9 cellular contexts compared by ENCODE assay signal in genomic region chr16:85029413-85029794, GRCh38. TPM values are rescaled to one million over a fixed set of nuclear protein-coding genes. Genes with fewer than 3 reads are reported as not detected.
DNase-seq lines count a peak whose midpoint lies in the region; ATAC-seq and TF ChIP-seq lines count a peak whose summit lies in the region.
"Had no signal": no experiment of that assay in that cellular context is flagged by ENCODE, and none has a peak within 500 bp of the region (broad histone marks: within the 10 kb centered on the region; RNA-seq: fewer than 3 reads in every experiment).

No MANE protein-coding gene starts in this region.

- no peaks in the 10 kb centered on the region for H3K36me3 Mint-ChIP-seq in activated CD8-positive, alpha-beta memory T cell treated with anti-CD3 and anti-CD28 coated beads, Interleukin-2, amount 10 ng/mL, durations not matched to agents 7 days and 5 days

- no peaks in the 10 kb centered on the region for H3K27me3 Mint-ChIP-seq in activated CD8-positive, alpha-beta memory T cell treated with anti-CD3 and anti-CD28 coated beads, Interleukin-2, amount 10 ng/mL, durations not matched to agents 7 days and 5 days

- H3K4me3 ChIP-seq in epithelial cell of esophagus (ENCODE audit: low read length) (no peak overlapping the region), skin epidermis (peak overlapping the region in 5 of 7 experiments; percentile 69 to 90 (median 79))
- H3K4me3 ChIP-seq: lung had no signal

- peak overlapping the region in 19 of 21 experiments; percentile 3 to 96 (median 90) for H3K27ac ChIP-seq in skin epidermis

- H3K9me3 Mint-ChIP-seq in activated CD8-positive, alpha-beta memory T cell treated with anti-CD3 and anti-CD28 coated beads, Interleukin-2, amount 10 ng/mL, durations not matched to agents 7 days and 5 days (ENCODE audit: low read depth): no peaks in the 10 kb centered on the region

- peak overlapping the region; percentile 86 for H3K4me3 Mint-ChIP-seq in activated CD8-positive, alpha-beta memory T cell treated with anti-CD3 and anti-CD28 coated beads, Interleukin-2, amount 10 ng/mL, durations not matched to agents 7 days and 5 days

- peak; percentile 66 for ATAC-seq in activated CD8-positive, alpha-beta memory T cell treated with anti-CD3 and anti-CD28 coated beads, Interleukin-2, amount 10 ng/mL, durations not matched to agents 7 days and 5 days
- ATAC-seq in HG03045 (IDR thresholded peaks at IDR 0.05; ENCODE audit: unreplicated experiment) (no peak), HG02623 (IDR thresholded peaks at IDR 0.05; ENCODE audit: unreplicated experiment) (no peak)

- no peak for TF ChIP-seq CTCF in epithelial cell of esophagus (IDR thresholded peaks at IDR 0.05; ENCODE audit: insufficient read depth, low read depth, low read length, missing control alignments)

- peak overlapping the region; percentile 87 for H3K27ac Mint-ChIP-seq in activated CD8-positive, alpha-beta memory T cell treated with anti-CD3 and anti-CD28 coated beads, Interleukin-2, amount 10 ng/mL, durations not matched to agents 7 days and 5 days

- DNase-seq in EH (ENCODE audit: low read depth) (peak; percentile 85), LoVo (ENCODE audit: low spot score) (peak; percentile 53), epithelial cell of esophagus (ENCODE audit: low read depth) (peak; percentile 80), NCI-H1092 (lab: John Stamatoyannopoulos, UW) (no peak)
- DNase-seq in activated CD8-positive, alpha-beta memory T cell treated with anti-CD3 and anti-CD28 coated beads, Interleukin-2, amount 10 ng/mL, durations not matched to agents 7 days and 5 days: peak; percentile 82

- CTCF ChIA-PET in activated CD8-positive, alpha-beta memory T cell treated with anti-CD3 and anti-CD28 coated beads, Interleukin-2, amount 10 ng/mL, durations not matched to agents 7 days and 5 days (lab: Charles Lee): interaction anchor here (4.6 kb wide), 1 partner anchor 56 kb away, joined by 43 read pairs; no protein-coding TSS in a partner anchor

- H3K4me1 Mint-ChIP-seq in activated CD8-positive, alpha-beta memory T cell treated with anti-CD3 and anti-CD28 coated beads, Interleukin-2, amount 10 ng/mL, durations not matched to agents 7 days and 5 days: peaks cover 31% of the 10 kb centered on the region

RNA-seq across cellular contexts. Expression of gene KIAA0513, which starts 1.8 kb away (rescaled TPM):
- 1 to 10 TPM; 7.9 to 9.6 TPM for total RNA-seq in activated CD8-positive, alpha-beta memory T cell treated with anti-CD3 and anti-CD28 coated beads, Interleukin-2, amount 10 ng/mL, durations not matched to agents 7 days and 5 days

RNA-seq across cellular contexts. Expression of gene ZDHHC7, which starts 18.1 kb away (rescaled TPM):
- total RNA-seq in activated CD8-positive, alpha-beta memory T cell treated with anti-CD3 and anti-CD28 coated beads, Interleukin-2, amount 10 ng/mL, durations not matched to agents 7 days and 5 days: 10 to 100 TPM; 22.3 to 27.1 TPM
